Comparison of ENCODE assay signal across 11 cellular contexts in the genomic region with DNA sequence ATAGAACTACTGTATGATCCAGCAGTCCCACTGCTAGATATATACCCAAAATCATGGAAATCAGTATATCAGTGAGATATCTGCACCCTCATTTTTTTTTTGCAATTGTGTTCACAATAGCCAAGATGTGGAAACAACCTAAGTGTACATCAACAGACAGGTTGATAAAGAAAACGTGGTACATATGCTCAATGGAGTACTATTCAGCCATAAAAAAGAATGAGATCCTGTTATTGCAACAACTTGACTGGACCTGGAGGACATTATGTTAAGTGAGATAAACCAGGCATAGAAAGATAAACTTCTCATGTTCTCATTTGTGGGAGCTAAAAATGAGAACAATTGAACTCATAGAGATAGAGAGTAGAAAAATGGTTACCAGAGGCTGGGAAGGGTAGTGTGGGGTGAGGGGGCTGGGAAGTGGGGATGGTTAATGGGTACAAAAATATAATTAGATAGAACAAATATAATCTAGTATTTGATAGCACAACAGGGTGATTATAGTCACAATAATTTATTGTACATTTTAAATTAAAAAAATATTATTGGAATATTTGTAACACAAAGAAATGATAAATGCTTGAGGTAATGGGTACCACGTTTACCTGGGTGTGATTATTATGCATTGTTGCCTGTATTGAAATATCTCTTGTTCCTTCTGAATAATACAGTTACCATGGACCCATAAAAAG. TPM values are rescaled to one million over a fixed set of nuclear protein-coding genes. Genes with fewer than 3 reads are reported as not detected.
"Had no signal": no experiment of that assay in that cellular context is flagged by ENCODE, and none has a peak within 500 bp of the region (broad histone marks: within the 10 kb centered on the region; RNA-seq: fewer than 3 reads in every experiment).

No MANE protein-coding gene starts in this region.

- H3K4me2 ChIP-seq: KMS-11 had no signal

- H2AFZ ChIP-seq: GM23248 had no signal

- H3K9me3 ChIP-seq: HAP-1 had no signal

- DNase-seq: GM23248, GOT3, H7, IMR-90, KBM-7 had no signal

- H3K9ac ChIP-seq: GM23248, KMS-11 had no signal

- H3K36me3 ChIP-seq: HAP-1 had no signal

- ATAC-seq: HCT116 had no signal

- H3K4me3 ChIP-seq: GM23248, HAP-1 had no signal

- H3K27ac ChIP-seq: GM23248, HL-60, KMS-11 had no signal

RNA-seq across cellular contexts. Expression of gene KRT28, which starts 30.5 kb away (rescaled TPM):
- total RNA-seq: GM23248, H4, H7, HT1080, IMR-90 had no signal
- polyA plus RNA-seq: GM23248, IMR-90 had no signal

RNA-seq across cellular contexts. Expression of gene KRT12, which starts 36.8 kb away (rescaled TPM):
- total RNA-seq: GM23248, H4, H7, HT1080, IMR-90 had no signal
- polyA plus RNA-seq: GM23248, IMR-90 had no signal

RNA-seq across cellular contexts. Expression of gene KRT27, which starts 47.9 kb away (rescaled TPM):
- total RNA-seq: GM23248, H4, H7, HT1080, IMR-90 had no signal
- polyA plus RNA-seq: GM23248, IMR-90 had no signal

RNA-seq across cellular contexts. Expression of gene KRT20, which starts 54.8 kb away (rescaled TPM):
- total RNA-seq: GM23248, H4, H7, HT1080, IMR-90 had no signal
- polyA plus RNA-seq: GM23248, IMR-90 had no signal
